In the genomic region with DNA sequence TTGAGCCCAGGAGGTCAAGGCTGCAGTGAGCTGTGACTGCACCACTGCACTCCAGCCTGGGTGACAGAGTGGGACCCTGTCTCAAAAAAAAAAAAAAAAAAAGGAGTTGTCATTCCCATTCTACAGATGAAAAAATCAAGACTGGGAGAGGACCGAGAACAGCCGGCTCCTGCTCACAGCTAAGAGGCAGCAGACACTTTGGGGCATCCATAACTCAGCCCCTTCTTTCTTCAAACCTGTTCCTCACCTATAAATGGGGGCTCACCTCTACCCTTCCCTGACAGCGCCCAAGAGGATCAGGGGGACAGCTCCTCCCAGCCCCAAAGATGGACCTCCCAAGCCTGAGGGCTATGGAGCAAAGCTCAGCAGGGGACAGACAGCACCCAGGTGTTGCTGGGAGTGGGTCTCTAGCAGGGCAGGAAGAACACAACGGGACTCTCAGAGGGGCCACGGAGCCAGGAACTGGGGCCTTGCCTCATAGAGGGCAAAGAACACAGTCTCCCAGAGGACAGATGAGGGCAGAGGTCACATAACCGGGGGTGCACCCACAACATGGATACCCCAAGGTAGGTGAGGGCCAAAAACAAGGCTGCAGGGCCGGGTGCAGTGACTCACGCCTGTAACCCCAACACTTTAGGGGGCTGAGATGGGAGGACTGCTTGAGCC, we compare ENCODE assay signal across 21 cellular contexts. TPM values are rescaled to one million over a fixed set of nuclear protein-coding genes. Genes with fewer than 3 reads are reported as not detected.
DNase-seq lines count a peak whose midpoint lies in the region; ATAC-seq, FAIRE-seq and TF ChIP-seq lines count a peak whose summit lies in the region.
"Had no signal": no experiment of that assay in that cellular context is flagged by ENCODE, and none has a peak within 500 bp of the region (broad histone marks: within the 10 kb centered on the region; RNA-seq: fewer than 3 reads in every experiment).

No MANE protein-coding gene starts in this region.

- intact Hi-C loops in K562 (cut with micrococcal nuclease) = no loop called here
- intact Hi-C loops in Caco-2 (cut with micrococcal nuclease; ENCODE audit: unreplicated experiment) = no loop called here

- H3K27ac ChIP-seq in K562 (ENCODE audit: extremely low read depth, low read depth, low read length) = no peak overlapping the region
- H3K27ac ChIP-seq: ascending aorta; BLaER1 treated with 17β-estradiol and CSF1 and Interleukin-3, amounts not matched to agents 10 nM and 100 nM; KMS-11; psoas muscle; tibial nerve had no signal

- no peak overlapping the region for H3K9ac ChIP-seq in K562 (ENCODE audit: insufficient read depth in 1 of 2, low read depth in 2 of 2, low read length in 2 of 2)
- H3K9ac ChIP-seq: BLaER1 treated with 17β-estradiol and CSF1 and Interleukin-3, amounts not matched to agents 10 nM and 100 nM; KMS-11 had no signal

- H3K4me1 Mint-ChIP-seq in activated naive CD4-positive, alpha-beta T cell treated with anti-CD3 and anti-CD28 coated beads, Interleukin-2, amount 10 ng/mL, durations not matched to agents 7 days and 5 days = peaks cover 42% of the 10 kb centered on the region
- H3K4me1 Mint-ChIP-seq in naive thymus-derived CD8-positive, alpha-beta T cell = peaks cover 9 to 39% (median 28%) of the 10 kb centered on the region in 4 donors
- no peaks in the 10 kb centered on the region; the same call in 1 of the 2 replicates for H3K4me1 Mint-ChIP-seq in WTC11
- no peaks in the 10 kb centered on the region for H3K4me1 Mint-ChIP-seq in Caco-2 (ENCODE audit: low read depth, unreplicated experiment)
- H3K4me1 Mint-ChIP-seq: activated T-helper 17 cell treated with anti-CD3 and anti-CD28 coated beads, Interleukin-2, amount 50 U/mL, for 72 hours had no signal

- TF ChIP-seq EP300 in K562 (IDR thresholded peaks at IDR 0.05; ENCODE audit: low read length) = no peak

- no peaks in the 10 kb centered on the region for H3K27me3 Mint-ChIP-seq in activated naive CD4-positive, alpha-beta T cell treated with anti-CD3 and anti-CD28 coated beads, Interleukin-2, amount 10 ng/mL, durations not matched to agents 7 days and 5 days
- no peaks in the 10 kb centered on the region for H3K27me3 Mint-ChIP-seq in naive thymus-derived CD8-positive, alpha-beta T cell
- H3K27me3 Mint-ChIP-seq in WTC11 (ENCODE audit: low read depth) = 0 out of 2 replicates have a peak, but pooled peaks cover 4% of the 10 kb centered on the region
- no peaks in the 10 kb centered on the region for H3K27me3 Mint-ChIP-seq in Caco-2 (ENCODE audit: insufficient read depth, unreplicated experiment)
- H3K27me3 Mint-ChIP-seq: activated naive CD8-positive, alpha-beta T cell treated with anti-CD3 and anti-CD28 coated beads for 36 hours; activated T-helper 17 cell treated with anti-CD3 and anti-CD28 coated beads, Interleukin-2, amount 50 U/mL, for 72 hours; effector memory CD8-positive, alpha-beta T cell had no signal

- no peaks in the 10 kb centered on the region for H4K20me1 ChIP-seq in K562 (replicated peaks; ENCODE audit: control insufficient read depth, insufficient read depth, low read length)

- FAIRE-seq in K562 (lab: Jason Lieb, UNC) = no peak

- H3K27me3 ChIP-seq in K562 (ENCODE audit: control insufficient read depth in 2 of 2, insufficient read depth in 2 of 2, low read length in 2 of 2) = no peaks in the 10 kb centered on the region
- H3K27me3 ChIP-seq in Caco-2 (replicated peaks; ENCODE audit: control insufficient read depth, insufficient read depth, low read length) = no peaks in the 10 kb centered on the region
- H3K27me3 ChIP-seq: ascending aorta; BLaER1 treated with 17β-estradiol and CSF1 and Interleukin-3, amounts not matched to agents 10 nM and 100 nM; heart right ventricle; tibial nerve had no signal

- H2AFZ ChIP-seq in K562 (ENCODE audit: low read depth, low read length) = no peak overlapping the region

- peaks cover 47% of the 10 kb centered on the region for H3K79me2 ChIP-seq in K562 (ENCODE audit: control insufficient read depth, insufficient read depth, low read length)

- H3K4me3 ChIP-seq in K562 (no peak overlapping the region), Caco-2 (ENCODE audit: low read depth, low read length) (no peak overlapping the region)
- H3K4me3 ChIP-seq: ascending aorta; BLaER1 treated with 17β-estradiol and CSF1 and Interleukin-3, amounts not matched to agents 10 nM and 100 nM; heart right ventricle; lung; psoas muscle; tibial nerve had no signal

- CTCF ChIA-PET in activated naive CD4-positive, alpha-beta T cell treated with anti-CD3 and anti-CD28 coated beads, Interleukin-2, amount 10 ng/mL, durations not matched to agents 7 days and 5 days (lab: Charles Lee) = interaction anchor here (0.9 to 4.0 kb wide), 3 partner anchors 9 to 63 kb away, joined by 4 to 21 read pairs (median 4); no protein-coding TSS in a partner anchor
- CTCF ChIA-PET in K562 (lab: Yijun Ruan, JAX; ENCODE audit: low intra/inter-chr PET ratio) = interaction anchor here (0.6 to 0.7 kb wide), 2 partner anchors 84 to 327 kb away, joined by 3 read pairs; no protein-coding TSS in a partner anchor
- CTCF ChIA-PET in WTC11 (lab: Charles Lee) = interaction anchor here (3.0 kb wide), 1 partner anchor 9 kb away, joined by 48 read pairs; no protein-coding TSS in a partner anchor
- CTCF ChIA-PET in Caco-2 (lab: Charles Lee) = interaction anchor here (1.1 kb wide), 1 partner anchor 9 kb away, joined by 5 read pairs; no protein-coding TSS in a partner anchor

- no peaks in the 10 kb centered on the region for H3K9me1 ChIP-seq in K562 (ENCODE audit: control insufficient read depth, insufficient read depth, low read length)

- H3K4me2 ChIP-seq in K562 (ENCODE audit: insufficient read depth, low read length) = no peak overlapping the region
- H3K4me2 ChIP-seq: BLaER1 treated with 17β-estradiol and CSF1 and Interleukin-3, amounts not matched to agents 10 nM and 100 nM; KMS-11 had no signal

- 74% methylated on average over 7 of the region's 8 CpGs for WGBS in K562 (ENCODE audit: insufficient coverage, low coverage, missing lambda C conversion rate)

- in situ Hi-C loops in K562 (cut with MboI) = no loop called here

- no peak overlapping the region for H3K4me3 Mint-ChIP-seq in activated naive CD4-positive, alpha-beta T cell treated with anti-CD3 and anti-CD28 coated beads, Interleukin-2, amount 10 ng/mL, durations not matched to agents 7 days and 5 days
- H3K4me3 Mint-ChIP-seq in naive thymus-derived CD8-positive, alpha-beta T cell = peak overlapping the region in 2 of 10 donors; percentile 65 to 77
- H3K4me3 Mint-ChIP-seq in WTC11 (no peak overlapping the region), Caco-2 (ENCODE audit: unreplicated experiment) (no peak overlapping the region)
- H3K4me3 Mint-ChIP-seq: activated naive CD8-positive, alpha-beta T cell treated with anti-CD3 and anti-CD28 coated beads for 36 hours; activated T-helper 17 cell treated with anti-CD3 and anti-CD28 coated beads, Interleukin-2, amount 50 U/mL, for 72 hours had no signal

- H3K9me3 ChIP-seq in K562 (replicated peaks; ENCODE audit: control insufficient read depth, insufficient read depth, low read depth, low read length) (no peaks in the 10 kb centered on the region), Caco-2 (no peaks in the 10 kb centered on the region)
- H3K9me3 ChIP-seq: ascending aorta; BLaER1 treated with 17β-estradiol and CSF1 and Interleukin-3, amounts not matched to agents 10 nM and 100 nM; heart right ventricle; psoas muscle; tibial nerve had no signal

- TF ChIP-seq RAD21 in K562 (CRISPR knock-in tag; conservative IDR thresholded peaks at IDR 0.05 in 1 of 2, IDR thresholded peaks at IDR 0.05 in 1 of 2) = no peak

- peaks cover 13% of the 10 kb centered on the region for H3K36me3 Mint-ChIP-seq in activated naive CD4-positive, alpha-beta T cell treated with anti-CD3 and anti-CD28 coated beads, Interleukin-2, amount 10 ng/mL, durations not matched to agents 7 days and 5 days
- peaks cover 0 to 15% (median 2%) of the 10 kb centered on the region in 3 donors for H3K36me3 Mint-ChIP-seq in naive thymus-derived CD8-positive, alpha-beta T cell
- H3K36me3 Mint-ChIP-seq in WTC11 (no peaks in the 10 kb centered on the region), Caco-2 (ENCODE audit: insufficient read depth, unreplicated experiment) (peaks cover 16% of the 10 kb centered on the region)

- no peaks in the 10 kb centered on the region for H3K9me3 Mint-ChIP-seq in activated naive CD4-positive, alpha-beta T cell treated with anti-CD3 and anti-CD28 coated beads, Interleukin-2, amount 10 ng/mL, durations not matched to agents 7 days and 5 days
- no peaks in the 10 kb centered on the region for H3K9me3 Mint-ChIP-seq in naive thymus-derived CD8-positive, alpha-beta T cell
- H3K9me3 Mint-ChIP-seq in WTC11 = no peaks in the 10 kb centered on the region
- H3K9me3 Mint-ChIP-seq in Caco-2 (ENCODE audit: unreplicated experiment) = no peaks in the 10 kb centered on the region
- H3K9me3 Mint-ChIP-seq: activated naive CD8-positive, alpha-beta T cell treated with anti-CD3 and anti-CD28 coated beads for 36 hours; activated T-helper 17 cell treated with anti-CD3 and anti-CD28 coated beads, Interleukin-2, amount 50 U/mL, for 72 hours; effector memory CD8-positive, alpha-beta T cell had no signal

- peak overlapping the region; percentile 63 for H3K27ac Mint-ChIP-seq in activated naive CD4-positive, alpha-beta T cell treated with anti-CD3 and anti-CD28 coated beads, Interleukin-2, amount 10 ng/mL, durations not matched to agents 7 days and 5 days
- H3K27ac Mint-ChIP-seq in naive thymus-derived CD8-positive, alpha-beta T cell = peak overlapping the region in 6 of 10 donors; percentile 25 to 79 (median 52)
- H3K27ac Mint-ChIP-seq in WTC11 (no peak overlapping the region), Caco-2 (ENCODE audit: unreplicated experiment) (no peak overlapping the region)
- H3K27ac Mint-ChIP-seq: activated T-helper 17 cell treated with anti-CD3 and anti-CD28 coated beads, Interleukin-2, amount 50 U/mL, for 72 hours had no signal

- POLR2A ChIA-PET in K562 (lab: Yijun Ruan, JAX) = interaction anchor here (1.0 to 3.5 kb wide), 2 partner anchors 9 to 11 kb away, joined by 3 to 24 read pairs; no protein-coding TSS in a partner anchor
- POLR2A ChIA-PET in naive thymus-derived CD8-positive, alpha-beta T cell (lab: Charles Lee) = interaction anchor here (0.5 to 1.8 kb wide), 5 partner anchors 8 to 818 kb away, joined by 3 to 7 read pairs (median 5); no protein-coding TSS in a partner anchor
- POLR2A ChIA-PET in WTC11 (lab: Charles Lee) = interaction anchor here (0.6 to 0.7 kb wide), 3 partner anchors 24 to 315 kb away, joined by 3 to 6 read pairs (median 5); no protein-coding TSS in a partner anchor
- POLR2A ChIA-PET in Caco-2 (lab: Charles Lee) = no interaction called here

- DNase-seq in activated naive CD4-positive, alpha-beta T cell treated with anti-CD3 and anti-CD28 coated beads, Interleukin-2, amount 10 ng/mL, durations not matched to agents 7 days and 5 days = no peak
- no peak for DNase-seq in activated naive CD4-positive, alpha-beta T cell treated with Interleukin-2 at 50 U/mL for 16 hours
- DNase-seq in K562 (ENCODE audit: extremely low read depth in 1 of 4, low spot score in 3 of 4) (no peak), WTC11 (ENCODE audit: low spot score) (no peak), EL (no peak), Caco-2 (no peak)
- DNase-seq in naive thymus-derived CD8-positive, alpha-beta T cell = no peak
- DNase-seq: activated naive CD8-positive, alpha-beta T cell treated with anti-CD3 and anti-CD28 coated beads for 36 hours; cortex of kidney; effector memory CD8-positive, alpha-beta T cell; heart right ventricle; NCI-H1417 treated with DMSO at 0.1 percent for 48 hours; NCI-H2081; NCI-H774; psoas muscle had no signal

- H3K36me3 ChIP-seq in K562 (ENCODE audit: control insufficient read depth, insufficient read depth, low read length) (peaks cover 18% of the 10 kb centered on the region; the same call in 2 of the 3 replicates), Caco-2 (ENCODE audit: control insufficient read depth, insufficient read depth, low read length) (no peaks in the 10 kb centered on the region; the same call in 1 of the 2 replicates)

- BruUV-seq in K562 (replicated peaks; lab: Mats Ljungman, UMichigan) (no TSS peak), Caco-2 (replicated peaks; lab: Mats Ljungman, UMichigan) (no TSS peak)

- no peak for ATAC-seq in K562
- no peak for ATAC-seq in naive thymus-derived CD8-positive, alpha-beta T cell
- no peak for ATAC-seq in WTC11
- ATAC-seq: activated T-helper 17 cell treated with anti-CD3 and anti-CD28 coated beads, Interleukin-2, amount 50 U/mL, for 72 hours; effector memory CD8-positive, alpha-beta T cell; heart right ventricle; psoas muscle had no signal

- no peak for TF ChIP-seq POLR2A in K562 (conservative IDR thresholded peaks at IDR 0.05)

- H3K4me1 ChIP-seq in K562 (replicated peaks in 1 of 2; ENCODE audit: control insufficient read depth in 2 of 2, insufficient read depth in 2 of 2, low read length in 2 of 2) = peaks cover 28 to 66% of the 10 kb centered on the region in 2 experiments
- peaks cover 5% of the 10 kb centered on the region; the same call in 1 of the 2 replicates for H3K4me1 ChIP-seq in Caco-2

- no peak for TF ChIP-seq CTCF in K562 (IDR thresholded peaks at IDR 0.05 in 2 of 3, conservative IDR thresholded peaks at IDR 0.05 in 1 of 3; ENCODE audit: insufficient read depth in 2 of 3, low read depth in 1 of 3, low read length in 3 of 3)
- no peak for TF ChIP-seq CTCF in WTC11 (IDR thresholded peaks at IDR 0.05)
- no peak for TF ChIP-seq CTCF in Caco-2 (IDR thresholded peaks at IDR 0.05; ENCODE audit: insufficient read depth in 1 of 2, low read depth in 1 of 2, low read length in 1 of 2, severe bottlenecking in 1 of 2, unreplicated experiment in 1 of 2)

RNA-seq across cellular contexts. Expression of a gene that starts 3.4 kb away (rescaled TPM):
- total RNA-seq in K562 (2011; cell fraction: chromatin; rRNA removed; ENCODE audit: low replicate concordance) = 5.8 and 14.0 TPM in 2 replicates
- total RNA-seq in K562 (2011; cell fraction: nucleolus; rRNA removed) = 11.7 and 16.7 TPM in 2 replicates
- 6.4 and 7.5 TPM in 2 replicates for total RNA-seq in K562 (2011; cell fraction: nucleoplasm; rRNA removed)
- total RNA-seq in K562 (2014; rRNA removed) (15.5 and 22.0 TPM in 2 replicates), K562 (2014; rRNA removed; fragmentation: Illumina TruSeq; extraction: Trizol) (3.4 and 3.8 TPM in 2 replicates), K562 (2015; rRNA removed; fragmentation: Illumina TruSeq; extraction: Trizol) (7.9 and 9.4 TPM in 2 replicates), K562 (2021) (59.1 and 60.4 TPM in 2 replicates), WTC11 (2021) (54.4 to 64.0 TPM (median 55.4 TPM) in 3 replicates), Caco-2 (2022) (26.5 and 26.8 TPM in 2 replicates)
- polyA plus RNA-seq in K562 (2011; rRNA removed) (3.7 and 4.8 TPM in 2 replicates), K562 (2014; fragmentation: Illumina TruSeq; extraction: Trizol) (6.8 and 13.1 TPM in 2 replicates), K562 (2014; fragmentation: Nextera tagmentation; extraction: Ambion mirVana) (under 1 TPM; 0.04 to 0.10 TPM), K562 (2014; rRNA removed) (15.4 and 27.5 TPM in 2 replicates)
- 7.1 and 44.8 TPM in 2 replicates for polyA plus RNA-seq in K562 (2011; cell fraction: cytosol; rRNA removed)
- 14.2 and 29.1 TPM in 2 replicates for polyA plus RNA-seq in K562 (2011; cell fraction: nucleus; rRNA removed)
- 20.8 and 23.7 TPM in 2 replicates for polyA plus RNA-seq in K562 (2012)
- polyA minus RNA-seq in K562 (2011; rRNA and poly(A)+ RNA removed) = 1.0 and 1.3 TPM in 2 replicates
- 15.0 and 25.4 TPM in 2 replicates for polyA minus RNA-seq in K562 (2011; cell fraction: cytosol; rRNA and poly(A)+ RNA removed)
- polyA minus RNA-seq in K562 (2011; cell fraction: nucleus; rRNA and poly(A)+ RNA removed) = 5.8 and 6.6 TPM in 2 replicates
- total RNA-seq in naive thymus-derived CD8-positive, alpha-beta T cell = 10 to 100 TPM; 18.5 to 19.9 TPM
- under 1 TPM; 0.23 to 0.84 (median 0.36) TPM for polyA plus RNA-seq in naive thymus-derived CD8-positive, alpha-beta T cell

RNA-seq across cellular contexts. Expression of a gene that starts 18.5 kb away (rescaled TPM):
- total RNA-seq in K562 (2011; cell fraction: chromatin; rRNA removed; ENCODE audit: low replicate concordance) = 29.4 and 87.9 TPM in 2 replicates
- total RNA-seq in K562 (2011; cell fraction: nucleolus; rRNA removed) = 61.7 and 67.8 TPM in 2 replicates
- total RNA-seq in K562 (2011; cell fraction: nucleoplasm; rRNA removed) = 40.1 and 45.4 TPM in 2 replicates
- total RNA-seq in K562 (2014; rRNA removed) = 135 and 157 TPM in 2 replicates
- total RNA-seq in K562 (2014; rRNA removed; fragmentation: Illumina TruSeq; extraction: Trizol) = 0.93 and 1.5 TPM in 2 replicates
- total RNA-seq in K562 (2015; rRNA removed; fragmentation: Illumina TruSeq; extraction: Trizol) = 18.9 and 26.5 TPM in 2 replicates
- 84.2 and 87.7 TPM in 2 replicates for total RNA-seq in K562 (2021)
- 24.6 and 45.3 TPM in 2 replicates for polyA plus RNA-seq in K562 (2011; rRNA removed)
- 54.2 and 174 TPM in 2 replicates for polyA plus RNA-seq in K562 (2011; cell fraction: cytosol; rRNA removed)
- polyA plus RNA-seq in K562 (2011; cell fraction: nucleus; rRNA removed) = 117 and 184 TPM in 2 replicates
- 47.5 and 74.5 TPM in 2 replicates for polyA plus RNA-seq in K562 (2012)
- 3.6 and 16.9 TPM in 2 replicates for polyA plus RNA-seq in K562 (2014; fragmentation: Illumina TruSeq; extraction: Trizol)
- polyA plus RNA-seq in K562 (2014; fragmentation: Nextera tagmentation; extraction: Ambion mirVana) = under 1 TPM in 1 of 2 experiments, not detected in 1; 0.04 TPM
- 95.1 and 99.0 TPM in 2 replicates for polyA plus RNA-seq in K562 (2014; rRNA removed)
- 6.9 and 11.0 TPM in 2 replicates for polyA minus RNA-seq in K562 (2011; rRNA and poly(A)+ RNA removed)
- 26.1 and 39.4 TPM in 2 replicates for polyA minus RNA-seq in K562 (2011; cell fraction: cytosol; rRNA and poly(A)+ RNA removed)
- 15.3 and 15.8 TPM in 2 replicates for polyA minus RNA-seq in K562 (2011; cell fraction: nucleus; rRNA and poly(A)+ RNA removed)
- total RNA-seq in naive thymus-derived CD8-positive, alpha-beta T cell = 100 to 1,000 TPM; 106 to 109 TPM
- polyA plus RNA-seq in naive thymus-derived CD8-positive, alpha-beta T cell = 100 to 1,000 TPM; 153 to 207 (median 155) TPM
- 55.0 to 60.7 TPM (median 57.3 TPM) in 3 replicates for total RNA-seq in WTC11 (2021)
- total RNA-seq in Caco-2 (2022) = 47.7 and 51.8 TPM in 2 replicates

RNA-seq across cellular contexts. Expression of a gene that starts 18.5 kb away (rescaled TPM):
- total RNA-seq in K562 (2011; cell fraction: chromatin; rRNA removed; ENCODE audit: low replicate concordance) = 46.7 and 163 TPM in 2 replicates
- 112 and 114 TPM in 2 replicates for total RNA-seq in K562 (2011; cell fraction: nucleolus; rRNA removed)
- 55.0 and 57.6 TPM in 2 replicates for total RNA-seq in K562 (2011; cell fraction: nucleoplasm; rRNA removed)
- total RNA-seq in K562 (2014; rRNA removed) (15.8 and 21.9 TPM in 2 replicates), K562 (2014; rRNA removed; fragmentation: Illumina TruSeq; extraction: Trizol) (3.5 and 4.5 TPM in 2 replicates), K562 (2015; rRNA removed; fragmentation: Illumina TruSeq; extraction: Trizol) (15.8 and 20.8 TPM in 2 replicates), K562 (2021) (52.4 and 63.3 TPM in 2 replicates), WTC11 (2021) (48.9 to 61.1 TPM (median 50.1 TPM) in 3 replicates), Caco-2 (2022) (43.0 and 46.6 TPM in 2 replicates)
- polyA plus RNA-seq in K562 (2011; rRNA removed) (14.6 and 21.5 TPM in 2 replicates), K562 (2014; fragmentation: Illumina TruSeq; extraction: Trizol) (16.7 and 40.7 TPM in 2 replicates), K562 (2014; fragmentation: Nextera tagmentation; extraction: Ambion mirVana) (under 1 TPM; 0.04 to 0.29 TPM), K562 (2014; rRNA removed) (31.0 and 50.1 TPM in 2 replicates)
- 17.4 and 27.3 TPM in 2 replicates for polyA plus RNA-seq in K562 (2011; cell fraction: cytosol; rRNA removed)
- polyA plus RNA-seq in K562 (2011; cell fraction: nucleus; rRNA removed) = 56.5 and 100 TPM in 2 replicates
- polyA plus RNA-seq in K562 (2012) = 37.1 and 39.8 TPM in 2 replicates
- polyA minus RNA-seq in K562 (2011; rRNA and poly(A)+ RNA removed) = 7.4 and 11.2 TPM in 2 replicates
- polyA minus RNA-seq in K562 (2011; cell fraction: cytosol; rRNA and poly(A)+ RNA removed) = 23.8 and 34.7 TPM in 2 replicates
- 19.5 and 21.3 TPM in 2 replicates for polyA minus RNA-seq in K562 (2011; cell fraction: nucleus; rRNA and poly(A)+ RNA removed)
- 10 to 100 TPM; 78.1 to 86.2 TPM for total RNA-seq in naive thymus-derived CD8-positive, alpha-beta T cell
- polyA plus RNA-seq in naive thymus-derived CD8-positive, alpha-beta T cell = 1 to 10 TPM; 2.7 to 6.8 (median 3.1) TPM

RNA-seq across cellular contexts. Expression of a gene that starts 38.4 kb away (rescaled TPM):
- 6.3 and 20.5 TPM in 2 replicates for total RNA-seq in K562 (2011; cell fraction: chromatin; rRNA removed; ENCODE audit: low replicate concordance)
- 18.0 and 18.5 TPM in 2 replicates for total RNA-seq in K562 (2011; cell fraction: nucleolus; rRNA removed)
- total RNA-seq in K562 (2011; cell fraction: nucleoplasm; rRNA removed) = 5.6 and 6.9 TPM in 2 replicates
- total RNA-seq in K562 (2014; rRNA removed) (7.8 and 10.4 TPM in 2 replicates), K562 (2014; rRNA removed; fragmentation: Illumina TruSeq; extraction: Trizol) (not detected in 2 replicates), K562 (2015; rRNA removed; fragmentation: Illumina TruSeq; extraction: Trizol) (0.72 and 1.7 TPM in 2 replicates), K562 (2021) (15.1 and 15.6 TPM in 2 replicates), WTC11 (2021) (15.0 to 20.3 TPM (median 15.9 TPM) in 3 replicates), Caco-2 (2022) (12.6 and 14.0 TPM in 2 replicates)
- polyA plus RNA-seq in K562 (2011; rRNA removed) (0.67 and 1.1 TPM in 2 replicates), K562 (2014; fragmentation: Illumina TruSeq; extraction: Trizol) (0.68 TPM in 1 of 2 replicates, not detected in the other), K562 (2014; fragmentation: Nextera tagmentation; extraction: Ambion mirVana) (not detected), K562 (2014; rRNA removed) (9.2 and 10.2 TPM in 2 replicates)
- 1.1 and 11.4 TPM in 2 replicates for polyA plus RNA-seq in K562 (2011; cell fraction: cytosol; rRNA removed)
- 3.3 and 11.9 TPM in 2 replicates for polyA plus RNA-seq in K562 (2011; cell fraction: nucleus; rRNA removed)
- 6.8 and 6.9 TPM in 2 replicates for polyA plus RNA-seq in K562 (2012)
- 0.18 and 0.21 TPM in 2 replicates for polyA minus RNA-seq in K562 (2011; rRNA and poly(A)+ RNA removed)
- polyA minus RNA-seq in K562 (2011; cell fraction: cytosol; rRNA and poly(A)+ RNA removed) = 4.5 and 5.4 TPM in 2 replicates
- polyA minus RNA-seq in K562 (2011; cell fraction: nucleus; rRNA and poly(A)+ RNA removed) = 2.1 and 3.4 TPM in 2 replicates
- 1 to 10 TPM; 4.2 to 4.5 TPM for total RNA-seq in naive thymus-derived CD8-positive, alpha-beta T cell
- polyA plus RNA-seq in naive thymus-derived CD8-positive, alpha-beta T cell = 1 to 10 TPM; 1.9 to 3.6 (median 3.6) TPM

RNA-seq across cellular contexts. Expression of a gene that starts 38.4 kb away (rescaled TPM):
- 53.4 and 162 TPM in 2 replicates for total RNA-seq in K562 (2011; cell fraction: chromatin; rRNA removed; ENCODE audit: low replicate concordance)
- total RNA-seq in K562 (2011; cell fraction: nucleolus; rRNA removed) = 113 and 133 TPM in 2 replicates
- 92.1 and 94.1 TPM in 2 replicates for total RNA-seq in K562 (2011; cell fraction: nucleoplasm; rRNA removed)
- total RNA-seq in K562 (2014; rRNA removed) = 20.9 and 26.4 TPM in 2 replicates
- total RNA-seq in K562 (2014; rRNA removed; fragmentation: Illumina TruSeq; extraction: Trizol) = 4.1 and 5.6 TPM in 2 replicates
- 12.8 and 13.2 TPM in 2 replicates for total RNA-seq in K562 (2015; rRNA removed; fragmentation: Illumina TruSeq; extraction: Trizol)
- total RNA-seq in K562 (2021) = 40.3 and 45.9 TPM in 2 replicates
- polyA plus RNA-seq in K562 (2011; rRNA removed) = 6.7 and 8.9 TPM in 2 replicates
- polyA plus RNA-seq in K562 (2011; cell fraction: cytosol; rRNA removed) = 8.3 and 13.1 TPM in 2 replicates
- 20.3 and 35.7 TPM in 2 replicates for polyA plus RNA-seq in K562 (2011; cell fraction: nucleus; rRNA removed)
- 26.7 and 53.0 TPM in 2 replicates for polyA plus RNA-seq in K562 (2012)
- polyA plus RNA-seq in K562 (2014; fragmentation: Illumina TruSeq; extraction: Trizol) = 15.2 and 26.1 TPM in 2 replicates
- polyA plus RNA-seq in K562 (2014; fragmentation: Nextera tagmentation; extraction: Ambion mirVana) = under 1 TPM; 0.81 to 0.89 TPM
- 17.1 and 19.3 TPM in 2 replicates for polyA plus RNA-seq in K562 (2014; rRNA removed)
- 3.4 and 5.9 TPM in 2 replicates for polyA minus RNA-seq in K562 (2011; rRNA and poly(A)+ RNA removed)
- 13.0 and 23.2 TPM in 2 replicates for polyA minus RNA-seq in K562 (2011; cell fraction: cytosol; rRNA and poly(A)+ RNA removed)
- polyA minus RNA-seq in K562 (2011; cell fraction: nucleus; rRNA and poly(A)+ RNA removed) = 12.0 and 13.3 TPM in 2 replicates
- total RNA-seq in naive thymus-derived CD8-positive, alpha-beta T cell = 10 to 100 TPM; 20.7 to 23.4 TPM
- polyA plus RNA-seq in naive thymus-derived CD8-positive, alpha-beta T cell = 10 to 100 TPM; 12.1 to 15.5 (median 12.5) TPM
- 81.3 to 86.1 TPM (median 86.1 TPM) in 3 replicates for total RNA-seq in WTC11 (2021)
- 78.3 and 84.1 TPM in 2 replicates for total RNA-seq in Caco-2 (2022)

Comparison
In these comparisons a context has a peak if more than half of its experiments do, and no peak if none do; other contexts are left out.
1. H3K27ac Mint-ChIP-seq: peak in activated naive CD4-positive, alpha-beta T cell treated with anti-CD3 and anti-CD28 coated beads, Interleukin-2, amount 10 ng/mL, durations not matched to agents 7 days and 5 days (single experiment) and naive thymus-derived CD8-positive, alpha-beta T cell (6 of 10); none in WTC11 (single experiment) and Caco-2 (single experiment).